In the genomic region with DNA sequence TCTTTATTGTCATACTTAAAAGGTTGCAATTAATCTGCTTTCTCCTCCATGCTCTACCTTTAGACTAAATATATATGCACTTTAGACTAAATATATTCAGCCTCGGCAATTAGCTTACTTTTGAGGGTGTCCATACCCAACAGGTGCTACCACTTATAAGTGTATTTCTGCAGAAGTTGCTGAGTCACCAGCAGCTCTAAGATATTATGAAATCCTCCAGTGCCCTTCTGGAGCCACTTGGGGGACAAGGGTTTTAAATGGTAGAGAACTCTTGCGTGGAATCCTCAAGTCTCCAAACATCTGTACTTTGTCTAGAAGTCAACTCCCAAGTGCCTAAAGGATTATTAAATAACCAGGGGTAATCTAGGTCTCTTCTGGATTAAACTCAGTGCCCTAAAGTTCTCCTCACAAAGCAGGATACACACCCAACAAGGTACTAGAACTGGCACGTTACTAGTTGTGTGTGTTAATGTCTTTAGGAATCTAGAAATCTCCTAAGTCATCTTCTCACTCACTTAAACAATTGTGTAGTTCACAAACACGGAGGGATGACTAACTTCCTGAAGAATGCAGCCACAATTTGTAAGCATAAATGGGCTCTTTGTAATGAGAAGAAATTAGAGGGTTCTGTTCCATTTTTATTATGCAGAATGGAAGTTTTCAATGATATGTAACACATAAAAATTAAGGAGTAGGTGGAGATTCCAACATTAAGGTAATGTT, we compare ENCODE assay signal across 16 cellular contexts.
A peak's percentile ranks its signal among the peaks of the same experiment; 100 is the strongest.
DNase-seq lines count a peak whose midpoint lies in the region; ATAC-seq and TF ChIP-seq lines count a peak whose summit lies in the region.
"Had no signal": no experiment of that assay in that cellular context is flagged by ENCODE, and none has a peak within 500 bp of the region (broad histone marks: within the 10 kb centered on the region; RNA-seq: fewer than 3 reads in every experiment).

No MANE protein-coding gene starts in this region.

- CTCF ChIA-PET in activated CD8-positive, alpha-beta T cell treated with anti-CD3 and anti-CD28 coated beads for 36 hours (lab: Charles Lee), result interaction anchor here (0.5 to 1.3 kb wide), 2 partner anchors 9 to 220 kb away, joined by 3 read pairs; no protein-coding TSS in a partner anchor

- in situ Hi-C loops in astrocyte of the spinal cord (cut with HindIII; ENCODE audit: low sequenced_read_pairs), result no loop called here

- no peak overlapping the region for H3K4me3 ChIP-seq in AG09309 (ENCODE audit: control insufficient read depth, low read depth, low read length)
- no peak overlapping the region for H3K4me3 ChIP-seq in astrocyte of the spinal cord (ENCODE audit: low read depth, low read length)
- H3K4me3 ChIP-seq: SK-N-MC, vagina had no signal

- DNase-seq in AG09309 (ENCODE audit: low read depth) (peak; percentile 16), HS-5 (ENCODE audit: low read depth) (peak; percentile 14), astrocyte of the spinal cord (ENCODE audit: low read depth, low spot score) (peak; percentile 66), kidney tubule cell (ENCODE audit: low spot score) (peak; percentile 58)
- no peak for DNase-seq in activated CD8-positive, alpha-beta T cell treated with anti-CD3 and anti-CD28 coated beads for 36 hours
- DNase-seq: activated T-cell treated with anti-CD3 and anti-CD28 coated beads, Interleukin-2, amount 50 U/mL, for 4 hours; aorta; COR-L47; immature natural killer cell; naive thymus-derived CD8-positive, alpha-beta T cell; NCI-H510A treated with DMSO at 0.1 percent for 48 hours had no signal

- no peaks in the 10 kb centered on the region for H3K36me3 Mint-ChIP-seq in activated CD8-positive, alpha-beta T cell treated with anti-CD3 and anti-CD28 coated beads for 36 hours (ENCODE audit: low read depth)

- H3K27me3 Mint-ChIP-seq in activated CD8-positive, alpha-beta T cell treated with anti-CD3 and anti-CD28 coated beads for 36 hours, result no peaks in the 10 kb centered on the region

- H3K9me3 Mint-ChIP-seq in activated CD8-positive, alpha-beta T cell treated with anti-CD3 and anti-CD28 coated beads for 36 hours, result no peaks in the 10 kb centered on the region
- H3K9me3 Mint-ChIP-seq: activated T-cell treated with anti-CD3 and anti-CD28 coated beads, Interleukin-2, amount 50 U/mL, for 4 hours had no signal

- ATAC-seq in HG03045 (IDR thresholded peaks at IDR 0.05; ENCODE audit: unreplicated experiment) (no peak), GM18867 (IDR thresholded peaks at IDR 0.05; ENCODE audit: unreplicated experiment) (no peak), HG03520 (IDR thresholded peaks at IDR 0.05; ENCODE audit: unreplicated experiment) (no peak)
- ATAC-seq in activated CD8-positive, alpha-beta T cell treated with anti-CD3 and anti-CD28 coated beads for 36 hours, result no peak
- ATAC-seq: activated T-cell treated with anti-CD3 and anti-CD28 coated beads, Interleukin-2, amount 50 U/mL, for 4 hours; naive thymus-derived CD8-positive, alpha-beta T cell had no signal

- peaks cover 2% of the 10 kb centered on the region for H3K4me1 Mint-ChIP-seq in activated CD8-positive, alpha-beta T cell treated with anti-CD3 and anti-CD28 coated beads for 36 hours (ENCODE audit: low read depth)
- H3K4me1 Mint-ChIP-seq: naive thymus-derived CD8-positive, alpha-beta T cell had no signal

- POLR2A ChIA-PET in activated CD8-positive, alpha-beta T cell treated with anti-CD3 and anti-CD28 coated beads for 36 hours (lab: Charles Lee), result interaction anchor here (0.7 kb wide), 1 partner anchor 169 kb away, joined by 3 read pairs; no protein-coding TSS in a partner anchor

- no peak overlapping the region for H3K27ac Mint-ChIP-seq in activated CD8-positive, alpha-beta T cell treated with anti-CD3 and anti-CD28 coated beads for 36 hours
- H3K27ac Mint-ChIP-seq: immature natural killer cell; naive thymus-derived CD8-positive, alpha-beta T cell had no signal

- intact Hi-C loops in activated CD8-positive, alpha-beta T cell treated with anti-CD3 and anti-CD28 coated beads for 36 hours (cut with micrococcal nuclease), result no loop called here

- TF ChIP-seq CTCF in AG09309 (IDR thresholded peaks at IDR 0.05; ENCODE audit: control insufficient read depth, insufficient read depth, low read depth, low read length, missing control alignments) (no peak), astrocyte of the spinal cord (IDR thresholded peaks at IDR 0.05; ENCODE audit: low read depth, low read length) (no peak)
- TF ChIP-seq CTCF in activated CD8-positive, alpha-beta T cell treated with anti-CD3 and anti-CD28 coated beads for 36 hours (IDR thresholded peaks at IDR 0.05), result no peak

- no peak overlapping the region for H3K4me3 Mint-ChIP-seq in activated CD8-positive, alpha-beta T cell treated with anti-CD3 and anti-CD28 coated beads for 36 hours
- H3K4me3 Mint-ChIP-seq: activated T-cell treated with anti-CD3 and anti-CD28 coated beads, Interleukin-2, amount 50 U/mL, for 4 hours; immature natural killer cell; naive thymus-derived CD8-positive, alpha-beta T cell had no signal
